In the genomic region with DNA sequence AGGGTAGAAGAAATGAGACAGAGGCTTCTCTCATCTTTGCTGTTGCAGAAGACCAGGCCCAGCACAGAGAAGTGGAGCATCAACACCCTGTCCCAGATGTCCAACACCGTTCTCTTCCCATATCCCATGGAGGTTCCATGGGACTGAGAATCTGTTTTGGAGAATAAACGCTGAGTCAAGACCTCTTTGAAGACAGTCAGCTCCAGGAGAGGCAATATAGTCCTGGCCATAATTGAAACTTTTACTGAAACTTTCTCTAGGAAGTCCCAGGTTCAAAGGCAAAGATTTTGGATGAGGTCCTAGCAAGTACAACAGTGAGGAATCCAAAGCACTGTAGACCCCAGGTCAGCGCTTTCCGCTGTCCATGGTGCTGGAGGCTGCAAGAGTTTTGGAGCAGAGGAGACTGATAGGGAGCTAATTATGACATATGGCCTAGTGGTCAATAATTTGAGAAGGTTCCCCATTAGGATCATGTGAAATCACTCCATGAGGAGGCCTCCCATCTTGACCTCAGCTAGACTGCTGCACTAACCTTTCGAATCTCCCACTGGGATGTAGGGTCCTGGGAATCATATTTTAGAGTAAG, we compare ENCODE assay signal across 1 cellular context.
TF ChIP-seq lines count a peak whose summit lies in the region.

No MANE protein-coding gene starts in this region.

TF ChIP-seq in K562, 482 proteins besides CTCF, POLR2A, EP300 and RAD21 (continues in another document):
- peak; percentile 76; the same call in 1 of the 2 replicates for TF ChIP-seq DMBX1 (CRISPR knock-in tag; IDR thresholded peaks at IDR 0.05; ENCODE audit: borderline replicate concordance)
- peak; percentile 97 for TF ChIP-seq MIER1 (IDR thresholded peaks at IDR 0.05; ENCODE audit: low read depth)
- TF ChIP-seq, protein P1, sequence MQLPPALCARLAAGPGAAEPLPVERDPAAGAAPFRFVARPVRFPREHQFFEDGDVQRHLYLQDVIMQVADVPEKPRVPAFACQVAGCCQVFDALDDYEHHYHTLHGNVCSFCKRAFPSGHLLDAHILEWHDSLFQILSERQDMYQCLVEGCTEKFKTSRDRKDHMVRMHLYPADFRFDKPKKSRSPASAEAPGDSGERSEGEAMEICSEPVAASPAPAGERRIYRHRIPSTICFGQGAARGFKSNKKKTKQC (CRISPR knock-in tag; IDR thresholded peaks at IDR 0.05): peak; percentile 91
- TF ChIP-seq, protein P2, sequence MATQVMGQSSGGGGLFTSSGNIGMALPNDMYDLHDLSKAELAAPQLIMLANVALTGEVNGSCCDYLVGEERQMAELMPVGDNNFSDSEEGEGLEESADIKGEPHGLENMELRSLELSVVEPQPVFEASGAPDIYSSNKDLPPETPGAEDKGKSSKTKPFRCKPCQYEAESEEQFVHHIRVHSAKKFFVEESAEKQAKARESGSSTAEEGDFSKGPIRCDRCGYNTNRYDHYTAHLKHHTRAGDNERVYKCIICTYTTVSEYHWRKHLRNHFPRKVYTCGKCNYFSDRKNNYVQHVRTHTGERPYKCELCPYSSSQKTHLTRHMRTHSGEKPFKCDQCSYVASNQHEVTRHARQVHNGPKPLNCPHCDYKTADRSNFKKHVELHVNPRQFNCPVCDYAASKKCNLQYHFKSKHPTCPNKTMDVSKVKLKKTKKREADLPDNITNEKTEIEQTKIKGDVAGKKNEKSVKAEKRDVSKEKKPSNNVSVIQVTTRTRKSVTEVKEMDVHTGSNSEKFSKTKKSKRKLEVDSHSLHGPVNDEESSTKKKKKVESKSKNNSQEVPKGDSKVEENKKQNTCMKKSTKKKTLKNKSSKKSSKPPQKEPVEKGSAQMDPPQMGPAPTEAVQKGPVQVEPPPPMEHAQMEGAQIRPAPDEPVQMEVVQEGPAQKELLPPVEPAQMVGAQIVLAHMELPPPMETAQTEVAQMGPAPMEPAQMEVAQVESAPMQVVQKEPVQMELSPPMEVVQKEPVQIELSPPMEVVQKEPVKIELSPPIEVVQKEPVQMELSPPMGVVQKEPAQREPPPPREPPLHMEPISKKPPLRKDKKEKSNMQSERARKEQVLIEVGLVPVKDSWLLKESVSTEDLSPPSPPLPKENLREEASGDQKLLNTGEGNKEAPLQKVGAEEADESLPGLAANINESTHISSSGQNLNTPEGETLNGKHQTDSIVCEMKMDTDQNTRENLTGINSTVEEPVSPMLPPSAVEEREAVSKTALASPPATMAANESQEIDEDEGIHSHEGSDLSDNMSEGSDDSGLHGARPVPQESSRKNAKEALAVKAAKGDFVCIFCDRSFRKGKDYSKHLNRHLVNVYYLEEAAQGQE (CRISPR knock-in tag; IDR thresholded peaks at IDR 0.05; ENCODE audit: low read depth): peak; percentile 96
- TF ChIP-seq EHMT2 (IDR thresholded peaks at IDR 0.05): peak; percentile 99
- peak; percentile 92; the same call in 1 of the 2 replicates for TF ChIP-seq PRMT5 (CRISPR knock-in tag; IDR thresholded peaks at IDR 0.05)
- TF ChIP-seq, protein P3, sequence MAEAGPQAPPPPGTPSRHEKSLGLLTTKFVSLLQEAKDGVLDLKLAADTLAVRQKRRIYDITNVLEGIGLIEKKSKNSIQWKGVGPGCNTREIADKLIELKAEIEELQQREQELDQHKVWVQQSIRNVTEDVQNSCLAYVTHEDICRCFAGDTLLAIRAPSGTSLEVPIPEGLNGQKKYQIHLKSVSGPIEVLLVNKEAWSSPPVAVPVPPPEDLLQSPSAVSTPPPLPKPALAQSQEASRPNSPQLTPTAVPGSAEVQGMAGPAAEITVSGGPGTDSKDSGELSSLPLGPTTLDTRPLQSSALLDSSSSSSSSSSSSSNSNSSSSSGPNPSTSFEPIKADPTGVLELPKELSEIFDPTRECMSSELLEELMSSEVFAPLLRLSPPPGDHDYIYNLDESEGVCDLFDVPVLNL (CRISPR knock-in tag; IDR thresholded peaks at IDR 0.05; ENCODE audit: low read depth): 0 out of 2 replicates have a peak, but pooled peaks have one; percentile 48
- TF ChIP-seq STAG1 (CRISPR knock-in tag; IDR thresholded peaks at IDR 0.05; ENCODE audit: borderline replicate concordance): no peak
- no peak for TF ChIP-seq HIVEP1 (CRISPR knock-in tag; IDR thresholded peaks at IDR 0.05)
- 0 out of 2 replicates have a peak, but pooled peaks have one; percentile 38 for TF ChIP-seq ZNF766 (CRISPR knock-in tag; conservative IDR thresholded peaks at IDR 0.05)
- TF ChIP-seq NCOA1 (IDR thresholded peaks at IDR 0.05; ENCODE audit: low read depth): 0 out of 2 replicates have a peak, but pooled peaks have one; percentile 18
- no peak for TF ChIP-seq ZNF551 (CRISPR knock-in tag; IDR thresholded peaks at IDR 0.05)
- TF ChIP-seq, protein P4, sequence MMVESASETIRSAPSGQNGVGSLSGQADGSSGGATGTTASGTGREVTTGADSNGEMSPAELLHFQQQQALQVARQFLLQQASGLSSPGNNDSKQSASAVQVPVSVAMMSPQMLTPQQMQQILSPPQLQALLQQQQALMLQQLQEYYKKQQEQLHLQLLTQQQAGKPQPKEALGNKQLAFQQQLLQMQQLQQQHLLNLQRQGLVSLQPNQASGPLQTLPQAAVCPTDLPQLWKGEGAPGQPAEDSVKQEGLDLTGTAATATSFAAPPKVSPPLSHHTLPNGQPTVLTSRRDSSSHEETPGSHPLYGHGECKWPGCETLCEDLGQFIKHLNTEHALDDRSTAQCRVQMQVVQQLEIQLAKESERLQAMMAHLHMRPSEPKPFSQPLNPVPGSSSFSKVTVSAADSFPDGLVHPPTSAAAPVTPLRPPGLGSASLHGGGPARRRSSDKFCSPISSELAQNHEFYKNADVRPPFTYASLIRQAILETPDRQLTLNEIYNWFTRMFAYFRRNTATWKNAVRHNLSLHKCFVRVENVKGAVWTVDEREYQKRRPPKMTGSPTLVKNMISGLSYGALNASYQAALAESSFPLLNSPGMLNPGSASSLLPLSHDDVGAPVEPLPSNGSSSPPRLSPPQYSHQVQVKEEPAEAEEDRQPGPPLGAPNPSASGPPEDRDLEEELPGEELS (CRISPR knock-in tag; IDR thresholded peaks at IDR 0.05; ENCODE audit: borderline replicate concordance): peak; percentile 57; the same call in 1 of the 2 replicates
- 0 out of 2 replicates have a peak, but pooled peaks have one; percentile 48 for TF ChIP-seq NR2C2 (CRISPR knock-in tag; IDR thresholded peaks at IDR 0.05)
- TF ChIP-seq NR2C2 (tag; IDR thresholded peaks at IDR 0.05): no peak
- TF ChIP-seq, protein P5, sequence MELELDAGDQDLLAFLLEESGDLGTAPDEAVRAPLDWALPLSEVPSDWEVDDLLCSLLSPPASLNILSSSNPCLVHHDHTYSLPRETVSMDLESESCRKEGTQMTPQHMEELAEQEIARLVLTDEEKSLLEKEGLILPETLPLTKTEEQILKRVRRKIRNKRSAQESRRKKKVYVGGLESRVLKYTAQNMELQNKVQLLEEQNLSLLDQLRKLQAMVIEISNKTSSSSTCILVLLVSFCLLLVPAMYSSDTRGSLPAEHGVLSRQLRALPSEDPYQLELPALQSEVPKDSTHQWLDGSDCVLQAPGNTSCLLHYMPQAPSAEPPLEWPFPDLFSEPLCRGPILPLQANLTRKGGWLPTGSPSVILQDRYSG (tag; conservative IDR thresholded peaks at IDR 0.05; ENCODE audit: low read depth): 0 out of 2 replicates have a peak, but pooled peaks have one; percentile 45
- TF ChIP-seq HDAC2 (IDR thresholded peaks at IDR 0.05): peak; percentile 38; the same call in 1 of the 2 replicates
- TF ChIP-seq, protein P6, sequence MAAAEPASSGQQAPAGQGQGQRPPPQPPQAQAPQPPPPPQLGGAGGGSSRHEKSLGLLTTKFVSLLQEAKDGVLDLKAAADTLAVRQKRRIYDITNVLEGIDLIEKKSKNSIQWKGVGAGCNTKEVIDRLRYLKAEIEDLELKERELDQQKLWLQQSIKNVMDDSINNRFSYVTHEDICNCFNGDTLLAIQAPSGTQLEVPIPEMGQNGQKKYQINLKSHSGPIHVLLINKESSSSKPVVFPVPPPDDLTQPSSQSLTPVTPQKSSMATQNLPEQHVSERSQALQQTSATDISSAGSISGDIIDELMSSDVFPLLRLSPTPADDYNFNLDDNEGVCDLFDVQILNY (CRISPR knock-in tag; IDR thresholded peaks at IDR 0.05): peak; percentile 64; the same call in 1 of the 2 replicates
- TF ChIP-seq ZNF77 (CRISPR knock-in tag; IDR thresholded peaks at IDR 0.05): no peak
- 0 out of 2 replicates have a peak, but pooled peaks have one; percentile 9 for TF ChIP-seq SMAD3 (CRISPR knock-in tag; conservative IDR thresholded peaks at IDR 0.05)
- no peak for TF ChIP-seq GABPB2 (CRISPR knock-in tag; conservative IDR thresholded peaks at IDR 0.05)
- no peak for TF ChIP-seq ZC3H4 (CRISPR knock-in tag; IDR thresholded peaks at IDR 0.05; ENCODE audit: borderline replicate concordance)
- TF ChIP-seq, protein P7, sequence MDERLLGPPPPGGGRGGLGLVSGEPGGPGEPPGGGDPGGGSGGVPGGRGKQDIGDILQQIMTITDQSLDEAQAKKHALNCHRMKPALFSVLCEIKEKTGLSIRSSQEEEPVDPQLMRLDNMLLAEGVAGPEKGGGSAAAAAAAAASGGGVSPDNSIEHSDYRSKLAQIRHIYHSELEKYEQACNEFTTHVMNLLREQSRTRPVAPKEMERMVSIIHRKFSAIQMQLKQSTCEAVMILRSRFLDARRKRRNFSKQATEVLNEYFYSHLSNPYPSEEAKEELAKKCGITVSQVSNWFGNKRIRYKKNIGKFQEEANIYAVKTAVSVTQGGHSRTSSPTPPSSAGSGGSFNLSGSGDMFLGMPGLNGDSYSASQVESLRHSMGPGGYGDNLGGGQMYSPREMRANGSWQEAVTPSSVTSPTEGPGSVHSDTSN (CRISPR knock-in tag; IDR thresholded peaks at IDR 0.05; ENCODE audit: low read depth): no peak
- TF ChIP-seq, protein P7 (tag; conservative IDR thresholded peaks at IDR 0.05; ENCODE audit: low read depth): peak; percentile 67
- peak; percentile 32; the same call in 1 of the 2 replicates for TF ChIP-seq BACH1 (tag; IDR thresholded peaks at IDR 0.05)
- TF ChIP-seq MAFG (tag; conservative IDR thresholded peaks at IDR 0.05): peak; percentile 40; the same call in 1 of the 2 replicates
- TF ChIP-seq, protein P8, sequence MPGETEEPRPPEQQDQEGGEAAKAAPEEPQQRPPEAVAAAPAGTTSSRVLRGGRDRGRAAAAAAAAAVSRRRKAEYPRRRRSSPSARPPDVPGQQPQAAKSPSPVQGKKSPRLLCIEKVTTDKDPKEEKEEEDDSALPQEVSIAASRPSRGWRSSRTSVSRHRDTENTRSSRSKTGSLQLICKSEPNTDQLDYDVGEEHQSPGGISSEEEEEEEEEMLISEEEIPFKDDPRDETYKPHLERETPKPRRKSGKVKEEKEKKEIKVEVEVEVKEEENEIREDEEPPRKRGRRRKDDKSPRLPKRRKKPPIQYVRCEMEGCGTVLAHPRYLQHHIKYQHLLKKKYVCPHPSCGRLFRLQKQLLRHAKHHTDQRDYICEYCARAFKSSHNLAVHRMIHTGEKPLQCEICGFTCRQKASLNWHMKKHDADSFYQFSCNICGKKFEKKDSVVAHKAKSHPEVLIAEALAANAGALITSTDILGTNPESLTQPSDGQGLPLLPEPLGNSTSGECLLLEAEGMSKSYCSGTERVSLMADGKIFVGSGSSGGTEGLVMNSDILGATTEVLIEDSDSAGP (CRISPR knock-in tag; IDR thresholded peaks at IDR 0.05): no peak
- TF ChIP-seq ZNF232 (CRISPR knock-in tag; IDR thresholded peaks at IDR 0.05): 0 out of 2 replicates have a peak, but pooled peaks have one; percentile 38
- no peak for TF ChIP-seq JUNB (CRISPR knock-in tag; conservative IDR thresholded peaks at IDR 0.05)
- TF ChIP-seq, protein P9, sequence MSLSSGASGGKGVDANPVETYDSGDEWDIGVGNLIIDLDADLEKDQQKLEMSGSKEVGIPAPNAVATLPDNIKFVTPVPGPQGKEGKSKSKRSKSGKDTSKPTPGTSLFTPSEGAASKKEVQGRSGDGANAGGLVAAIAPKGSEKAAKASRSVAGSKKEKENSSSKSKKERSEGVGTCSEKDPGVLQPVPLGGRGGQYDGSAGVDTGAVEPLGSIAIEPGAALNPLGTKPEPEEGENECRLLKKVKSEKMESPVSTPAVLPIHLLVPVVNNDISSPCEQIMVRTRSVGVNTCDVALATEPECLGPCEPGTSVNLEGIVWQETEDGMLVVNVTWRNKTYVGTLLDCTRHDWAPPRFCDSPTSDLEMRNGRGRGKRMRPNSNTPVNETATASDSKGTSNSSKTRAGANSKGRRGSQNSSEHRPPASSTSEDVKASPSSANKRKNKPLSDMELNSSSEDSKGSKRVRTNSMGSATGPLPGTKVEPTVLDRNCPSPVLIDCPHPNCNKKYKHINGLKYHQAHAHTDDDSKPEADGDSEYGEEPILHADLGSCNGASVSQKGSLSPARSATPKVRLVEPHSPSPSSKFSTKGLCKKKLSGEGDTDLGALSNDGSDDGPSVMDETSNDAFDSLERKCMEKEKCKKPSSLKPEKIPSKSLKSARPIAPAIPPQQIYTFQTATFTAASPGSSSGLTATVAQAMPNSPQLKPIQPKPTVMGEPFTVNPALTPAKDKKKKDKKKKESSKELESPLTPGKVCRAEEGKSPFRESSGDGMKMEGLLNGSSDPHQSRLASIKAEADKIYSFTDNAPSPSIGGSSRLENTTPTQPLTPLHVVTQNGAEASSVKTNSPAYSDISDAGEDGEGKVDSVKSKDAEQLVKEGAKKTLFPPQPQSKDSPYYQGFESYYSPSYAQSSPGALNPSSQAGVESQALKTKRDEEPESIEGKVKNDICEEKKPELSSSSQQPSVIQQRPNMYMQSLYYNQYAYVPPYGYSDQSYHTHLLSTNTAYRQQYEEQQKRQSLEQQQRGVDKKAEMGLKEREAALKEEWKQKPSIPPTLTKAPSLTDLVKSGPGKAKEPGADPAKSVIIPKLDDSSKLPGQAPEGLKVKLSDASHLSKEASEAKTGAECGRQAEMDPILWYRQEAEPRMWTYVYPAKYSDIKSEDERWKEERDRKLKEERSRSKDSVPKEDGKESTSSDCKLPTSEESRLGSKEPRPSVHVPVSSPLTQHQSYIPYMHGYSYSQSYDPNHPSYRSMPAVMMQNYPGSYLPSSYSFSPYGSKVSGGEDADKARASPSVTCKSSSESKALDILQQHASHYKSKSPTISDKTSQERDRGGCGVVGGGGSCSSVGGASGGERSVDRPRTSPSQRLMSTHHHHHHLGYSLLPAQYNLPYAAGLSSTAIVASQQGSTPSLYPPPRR (CRISPR knock-in tag; IDR thresholded peaks at IDR 0.05; ENCODE audit: borderline replicate concordance): peak; percentile 44; the same call in 1 of the 2 replicates
- TF ChIP-seq, protein P10, sequence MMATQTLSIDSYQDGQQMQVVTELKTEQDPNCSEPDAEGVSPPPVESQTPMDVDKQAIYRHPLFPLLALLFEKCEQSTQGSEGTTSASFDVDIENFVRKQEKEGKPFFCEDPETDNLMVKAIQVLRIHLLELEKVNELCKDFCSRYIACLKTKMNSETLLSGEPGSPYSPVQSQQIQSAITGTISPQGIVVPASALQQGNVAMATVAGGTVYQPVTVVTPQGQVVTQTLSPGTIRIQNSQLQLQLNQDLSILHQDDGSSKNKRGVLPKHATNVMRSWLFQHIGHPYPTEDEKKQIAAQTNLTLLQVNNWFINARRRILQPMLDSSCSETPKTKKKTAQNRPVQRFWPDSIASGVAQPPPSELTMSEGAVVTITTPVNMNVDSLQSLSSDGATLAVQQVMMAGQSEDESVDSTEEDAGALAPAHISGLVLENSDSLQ (IDR thresholded peaks at IDR 0.05): peak; percentile 48; the same call in 1 of the 2 replicates
- TF ChIP-seq ZNF224 (CRISPR knock-in tag; IDR thresholded peaks at IDR 0.05): 0 out of 2 replicates have a peak, but pooled peaks have one; percentile 35
